In genomic region chr11:131764126-131764525, GRCh38 we compare ENCODE assay signal across 32 cellular contexts.
"Had no signal": no experiment of that assay in that cellular context is flagged by ENCODE, and none has a peak within 500 bp of the region (broad histone marks: within the 10 kb centered on the region; RNA-seq: fewer than 3 reads in every experiment).

No MANE protein-coding gene starts in this region.

- FAIRE-seq: astrocyte, TTC549 had no signal

- ATAC-seq: activated CD8-positive, alpha-beta T cell treated with anti-CD3 and anti-CD28 coated beads for 36 hours; activated naive CD4-positive, alpha-beta T cell treated with anti-CD3 and anti-CD28 coated beads, Interleukin-2, amount 50 U/mL, for 72 hours; activated T-cell treated with anti-CD3 and anti-CD28 coated beads, Interleukin-2, amount 50 U/mL, for 4 hours; activated T-cell treated with anti-CD3 and anti-CD28 coated beads, Interleukin-2, amount 50 U/mL, for 72 hours; activated T-helper 17 cell treated with anti-CD3 and anti-CD28 coated beads, Interleukin-2, amount 50 U/mL, for 72 hours; body of pancreas had no signal

- DNase-seq: activated B cell treated with CpG ODN at 0.5 μM for 24 hours; activated CD4-positive, alpha-beta memory T cell treated with anti-CD3 and anti-CD28 coated beads for 36 hours; activated CD4-positive, alpha-beta T cell treated with anti-CD3 and anti-CD28 coated beads for 4 hours; activated CD4-positive, alpha-beta T cell treated with anti-CD3 and anti-CD28 coated beads, Interleukin-2, amount 10 ng/mL, durations not matched to agents 24 days and 14 days; activated CD4-positive, alpha-beta T cell treated with anti-CD3 and anti-CD28 coated beads, Interleukin-2, amount 50 U/mL, for 1 hour; activated CD4-positive, alpha-beta T cell treated with anti-CD3 and anti-CD28 coated beads, Interleukin-2, amount 50 U/mL, for 4 hours; activated CD4-positive, CD25-positive, alpha-beta regulatory T cell treated with anti-CD3 and anti-CD28 coated beads, Interleukin-2, amount 50 U/mL, for 72 hours; activated CD8-positive, alpha-beta memory T cell treated with anti-CD3 and anti-CD28 coated beads, Interleukin-2, amount 50 U/mL, for 4 hours; activated CD8-positive, alpha-beta T cell treated with anti-CD3 and anti-CD28 coated beads for 36 hours; activated effector memory CD4-positive, alpha-beta T cell treated with anti-CD3 and anti-CD28 coated beads, Interleukin-2, amount 50 U/mL, for 16 hours; activated gamma-delta T cell treated with Interleukin-2 at 50 U/mL for 16 hours; activated naive CD4-positive, alpha-beta T cell; activated naive CD4-positive, alpha-beta T cell treated with anti-CD3 and anti-CD28 coated beads for 36 hours; activated naive CD4-positive, alpha-beta T cell treated with anti-CD3 and anti-CD28 coated beads, Interleukin-2, amount 50 U/mL, for 16 hours; activated naive CD8-positive, alpha-beta T cell treated with anti-CD3 and anti-CD28 coated beads for 36 hours; activated T-cell treated with anti-CD3 and anti-CD28 coated beads for 4 hours; activated T-cell treated with anti-CD3 and anti-CD28 coated beads, Interleukin-2, amount 50 U/mL, for 1 hour; activated T-cell treated with anti-CD3 and anti-CD28 coated beads, Interleukin-2, amount 50 U/mL, for 4 hours; activated T-cell treated with anti-CD3 and anti-CD28 coated beads, Interleukin-2, amount 50 U/mL, for 72 hours; adrenal gland; amniotic stem cell; aorta; body of pancreas; brain microvascular endothelial cell; central memory CD4-positive, alpha-beta T cell; colonic mucosa; T-helper 2 cell; T-helper 9 cell had no signal
